In genomic region chr18:58364867-58365533, GRCh38 we compare ENCODE assay signal across 19 cellular contexts.
DNase-seq lines count a peak whose midpoint lies in the region; ATAC-seq, FAIRE-seq and TF ChIP-seq lines count a peak whose summit lies in the region.
"Had no signal": no experiment of that assay in that cellular context is flagged by ENCODE, and none has a peak within 500 bp of the region (broad histone marks: within the 10 kb centered on the region; RNA-seq: fewer than 3 reads in every experiment).

No MANE protein-coding gene starts in this region.

- in situ Hi-C loops in brain microvascular endothelial cell (cut with HindIII; ENCODE audit: low pct_ligation_motif_present, low sequenced_read_pairs) = no loop called here

- H3K27me3 Mint-ChIP-seq in CD8-positive, alpha-beta memory T cell = peaks cover 3 to 26% of the 10 kb centered on the region in 2 donors
- H3K27me3 Mint-ChIP-seq: activated T-cell treated with anti-CD3 and anti-CD28 coated beads, Interleukin-2, amount 50 U/mL, for 24 hours had no signal

- H3K27me3 ChIP-seq in brain microvascular endothelial cell (replicated peaks) = no peaks in the 10 kb centered on the region
- H3K27me3 ChIP-seq in CD8-positive, alpha-beta memory T cell (ENCODE audit: insufficient read depth, low read length, poor library complexity, severe bottlenecking) = no peaks in the 10 kb centered on the region
- H3K27me3 ChIP-seq: BLaER1, dorsolateral prefrontal cortex, pancreas, tibial nerve had no signal

- peak overlapping the region; percentile 99 for H3K27ac ChIP-seq in brain microvascular endothelial cell
- no peak overlapping the region for H3K27ac ChIP-seq in CD8-positive, alpha-beta memory T cell (ENCODE audit: low read depth, low read length)
- H3K27ac ChIP-seq: BLaER1, pancreas, tibial nerve had no signal

- CTCF ChIA-PET in CD8-positive, alpha-beta memory T cell (lab: Charles Lee) = no interaction called here

- H3K4me3 Mint-ChIP-seq in CD8-positive, alpha-beta memory T cell = no peak overlapping the region
- H3K4me3 Mint-ChIP-seq: activated T-cell treated with anti-CD3 and anti-CD28 coated beads, Interleukin-2, amount 50 U/mL, for 24 hours had no signal

- H3K4me3 ChIP-seq in brain microvascular endothelial cell (ENCODE audit: low read depth, low read length) = peak overlapping the region; percentile 15
- H3K4me3 ChIP-seq in CD8-positive, alpha-beta memory T cell (ENCODE audit: low read length) = no peak overlapping the region
- H3K4me3 ChIP-seq: BLaER1, dorsolateral prefrontal cortex, K562, pancreas, tibial nerve had no signal

- POLR2A ChIA-PET in CD8-positive, alpha-beta memory T cell (lab: Charles Lee) = no interaction called here

- H3K36me3 Mint-ChIP-seq in CD8-positive, alpha-beta memory T cell = no peaks in the 10 kb centered on the region

- no peaks in the 10 kb centered on the region for H3K9me3 ChIP-seq in CD8-positive, alpha-beta memory T cell (ENCODE audit: low read length)
- H3K9me3 ChIP-seq: BLaER1, pancreas, tibial nerve had no signal

- no peaks in the 10 kb centered on the region for H3K4me1 ChIP-seq in CD8-positive, alpha-beta memory T cell (ENCODE audit: insufficient read depth, low read length)
- H3K4me1 ChIP-seq: pancreas had no signal

- no peak for ATAC-seq in GM18511 (IDR thresholded peaks at IDR 0.05; ENCODE audit: unreplicated experiment)
- ATAC-seq: K562 had no signal

- DNase-seq in AG20443 (ENCODE audit: low spot score) = peak; percentile 77
- DNase-seq in HTR-8/SVneo (ENCODE audit: insufficient read length, low spot score) = no peak
- DNase-seq in brain microvascular endothelial cell = peak; percentile 85
- peak; percentile 46 for DNase-seq in kidney glomerular epithelial cell (lab: John Stamatoyannopoulos, UW)
- DNase-seq in CD8-positive, alpha-beta memory T cell = no peak
- no peak for DNase-seq in NCI-H2171 (lab: John Stamatoyannopoulos, UW)
- DNase-seq in nucleus accumbens (lab: John Stamatoyannopoulos, UW) = no peak
- DNase-seq: activated CD4-positive, alpha-beta T cell treated with anti-CD3 and anti-CD28 coated beads for 1 hour; activated T-cell treated with anti-CD3 and anti-CD28 coated beads, Interleukin-2, amount 50 U/mL, for 24 hours; dorsolateral prefrontal cortex; midbrain; NCI-H1417 treated with DMSO at 0.1 percent for 48 hours; NCI-H446; pancreas had no signal

- H3K9me3 Mint-ChIP-seq in CD8-positive, alpha-beta memory T cell = no peaks in the 10 kb centered on the region
- H3K9me3 Mint-ChIP-seq: activated T-cell treated with anti-CD3 and anti-CD28 coated beads, Interleukin-2, amount 50 U/mL, for 24 hours had no signal

- no peak overlapping the region for H3K27ac Mint-ChIP-seq in CD8-positive, alpha-beta memory T cell
- H3K27ac Mint-ChIP-seq: activated T-cell treated with anti-CD3 and anti-CD28 coated beads, Interleukin-2, amount 50 U/mL, for 24 hours had no signal

- TF ChIP-seq CTCF in brain microvascular endothelial cell (IDR thresholded peaks at IDR 0.05; ENCODE audit: low read depth, low read length, missing control alignments) = peak; percentile 53

- H3K36me3 ChIP-seq in brain microvascular endothelial cell (replicated peaks) = peaks cover 19% of the 10 kb centered on the region
- H3K36me3 ChIP-seq in CD8-positive, alpha-beta memory T cell (ENCODE audit: insufficient read depth, low read length) = no peaks in the 10 kb centered on the region

- peaks cover 0 to 3% (median 0%) of the 10 kb centered on the region in 3 donors for H3K4me1 Mint-ChIP-seq in CD8-positive, alpha-beta memory T cell

- peak; percentile 4 for FAIRE-seq in HTR-8/SVneo (lab: Jason Lieb, UNC)
- FAIRE-seq: frontal cortex, K562 had no signal

Comparison
In these comparisons a context has a peak if more than half of its experiments do, and no peak if none do; other contexts are left out.
1. DNase-seq: peak in AG20443 (single experiment), brain microvascular endothelial cell (single experiment) and kidney glomerular epithelial cell (single experiment); none in HTR-8/SVneo (single experiment), CD8-positive, alpha-beta memory T cell (0 of 5), NCI-H2171 (single experiment) and nucleus accumbens (0 of 56).